Comparison of ENCODE assay signal across 11 cellular contexts in genomic region chr22:17836977-17837742, GRCh38.
A peak's percentile ranks its signal among the peaks of the same experiment; 100 is the strongest.
DNase-seq lines count a peak whose midpoint lies in the region; ATAC-seq lines count a peak whose summit lies in the region.
"Had no signal": no experiment of that assay in that cellular context is flagged by ENCODE, and none has a peak within 500 bp of the region (broad histone marks: within the 10 kb centered on the region; RNA-seq: fewer than 3 reads in every experiment).

No MANE protein-coding gene starts in this region.

- H3K36me3 Mint-ChIP-seq in stimulated activated naive B cell treated with anti-CD40 and anti-IgM and Interleukin-4, amounts not matched to agents 10 μg/mL and 1 μg/mL and 100 μg/mL, for 72 hours, result peaks cover 24 to 38% of the 10 kb centered on the region in 2 donors
- peaks cover 14% of the 10 kb centered on the region for H3K36me3 Mint-ChIP-seq in effector memory CD8-positive, alpha-beta T cell (ENCODE audit: insufficient read depth)
- H3K36me3 Mint-ChIP-seq: activated CD8-positive, alpha-beta memory T cell treated with anti-CD3 and anti-CD28 coated beads, Interleukin-2, amount 10 ng/mL, durations not matched to agents 7 days and 5 days had no signal

- peak overlapping the region; percentile 42 for H3K27ac Mint-ChIP-seq in stimulated activated naive B cell treated with anti-CD40 and anti-IgM and Interleukin-4, amounts not matched to agents 10 μg/mL and 1 μg/mL and 100 μg/mL, for 72 hours
- no peak overlapping the region for H3K27ac Mint-ChIP-seq in effector memory CD8-positive, alpha-beta T cell
- H3K27ac Mint-ChIP-seq: activated CD8-positive, alpha-beta memory T cell treated with anti-CD3 and anti-CD28 coated beads, Interleukin-2, amount 10 ng/mL, durations not matched to agents 7 days and 5 days had no signal

- no peak overlapping the region for H3K4me3 Mint-ChIP-seq in stimulated activated naive B cell treated with anti-CD40 and anti-IgM and Interleukin-4, amounts not matched to agents 10 μg/mL and 1 μg/mL and 100 μg/mL, for 72 hours
- no peak overlapping the region for H3K4me3 Mint-ChIP-seq in effector memory CD8-positive, alpha-beta T cell
- H3K4me3 Mint-ChIP-seq: activated CD8-positive, alpha-beta memory T cell treated with anti-CD3 and anti-CD28 coated beads, Interleukin-2, amount 10 ng/mL, durations not matched to agents 7 days and 5 days had no signal

- H3K27me3 Mint-ChIP-seq in stimulated activated naive B cell treated with anti-CD40 and anti-IgM and Interleukin-4, amounts not matched to agents 10 μg/mL and 1 μg/mL and 100 μg/mL, for 72 hours, result no peaks in the 10 kb centered on the region
- H3K27me3 Mint-ChIP-seq in effector memory CD8-positive, alpha-beta T cell, result no peaks in the 10 kb centered on the region
- H3K27me3 Mint-ChIP-seq: activated CD8-positive, alpha-beta memory T cell treated with anti-CD3 and anti-CD28 coated beads, Interleukin-2, amount 10 ng/mL, durations not matched to agents 7 days and 5 days had no signal

- H3K27ac ChIP-seq in effector memory CD4-positive, alpha-beta T cell (ENCODE audit: insufficient read depth, low read length, poor library complexity, severe bottlenecking), result no peak overlapping the region
- H3K27ac ChIP-seq: adrenal gland had no signal

- H3K9ac ChIP-seq in NT2/D1 (ENCODE audit: insufficient read length, low read depth), result no peak overlapping the region

- H3K4me1 Mint-ChIP-seq in stimulated activated naive B cell treated with anti-CD40 and anti-IgM and Interleukin-4, amounts not matched to agents 10 μg/mL and 1 μg/mL and 100 μg/mL, for 72 hours, result peaks cover 0 to 2% of the 10 kb centered on the region in 2 donors
- H3K4me1 Mint-ChIP-seq in effector memory CD8-positive, alpha-beta T cell (ENCODE audit: low read depth in 2 of 2), result peaks cover under 1 to 4% of the 10 kb centered on the region in 2 donors

- H3K27me3 ChIP-seq in NT2/D1 (ENCODE audit: insufficient read depth, insufficient read length), result no peaks in the 10 kb centered on the region
- no peaks in the 10 kb centered on the region for H3K27me3 ChIP-seq in effector memory CD4-positive, alpha-beta T cell (replicated peaks; ENCODE audit: control insufficient read depth, insufficient read depth, low read length, poor library complexity, severe bottlenecking)
- H3K27me3 ChIP-seq: adrenal gland had no signal

- H3K36me3 ChIP-seq in NT2/D1 (ENCODE audit: insufficient read depth, insufficient read length, low read length), result peaks cover 66% of the 10 kb centered on the region
- H3K36me3 ChIP-seq in effector memory CD4-positive, alpha-beta T cell (ENCODE audit: control insufficient read depth, insufficient read depth, low read length), result peaks cover 6% of the 10 kb centered on the region

- ATAC-seq in stimulated activated naive B cell treated with anti-CD40 and anti-IgM and Interleukin-4, amounts not matched to agents 10 μg/mL and 1 μg/mL and 100 μg/mL, for 72 hours (replicated peaks), result no peak
- ATAC-seq in GM21528 (IDR thresholded peaks at IDR 0.05; ENCODE audit: low FRiP score, unreplicated experiment), result no peak
- ATAC-seq in effector memory CD8-positive, alpha-beta T cell (replicated peaks), result no peak
- ATAC-seq: activated CD8-positive, alpha-beta memory T cell treated with anti-CD3 and anti-CD28 coated beads, Interleukin-2, amount 10 ng/mL, durations not matched to agents 7 days and 5 days had no signal

- no peak overlapping the region for H3K4me3 ChIP-seq in NT2/D1 (ENCODE audit: insufficient read length, low read depth)
- H3K4me3 ChIP-seq in effector memory CD4-positive, alpha-beta T cell (ENCODE audit: insufficient read depth, low read depth, low read length, poor library complexity, severe bottlenecking), result no peak overlapping the region
- H3K4me3 ChIP-seq: adrenal gland had no signal

- DNase-seq in NT2/D1 (ENCODE audit: low read depth, low spot score), result peak; percentile 35
- peak; percentile 53 for DNase-seq in dedifferentiated amniotic fluid mesenchymal stem cell (ENCODE audit: extremely low spot score)
- peak; percentile 57 for DNase-seq in kidney glomerular epithelial cell (lab: John Stamatoyannopoulos, UW)
- DNase-seq in stimulated activated naive B cell treated with anti-CD40 and anti-IgM and Interleukin-4, amounts not matched to agents 10 μg/mL and 1 μg/mL and 100 μg/mL, for 72 hours, result no peak
- no peak for DNase-seq in activated CD8-positive, alpha-beta memory T cell treated with anti-CD3 and anti-CD28 coated beads, Interleukin-2, amount 50 U/mL, for 4 hours
- no peak for DNase-seq in effector memory CD4-positive, alpha-beta T cell
- DNase-seq in effector memory CD8-positive, alpha-beta T cell, result no peak
- DNase-seq: activated CD8-positive, alpha-beta memory T cell treated with anti-CD3 and anti-CD28 coated beads, Interleukin-2, amount 10 ng/mL, durations not matched to agents 7 days and 5 days; adrenal gland; NCI-H187 treated with DMSO at 0.1 percent for 48 hours had no signal

- no peaks in the 10 kb centered on the region for H3K9me3 ChIP-seq in NT2/D1 (ENCODE audit: insufficient read depth, low read length)
- no peaks in the 10 kb centered on the region for H3K9me3 ChIP-seq in effector memory CD4-positive, alpha-beta T cell (ENCODE audit: control insufficient read depth, low read length)
- H3K9me3 ChIP-seq: adrenal gland had no signal

- peaks cover 14% of the 10 kb centered on the region for H3K4me1 ChIP-seq in NT2/D1 (ENCODE audit: insufficient read depth, insufficient read length)
- H3K4me1 ChIP-seq in effector memory CD4-positive, alpha-beta T cell (ENCODE audit: control insufficient read depth, insufficient read depth, low read length, poor library complexity, severe bottlenecking), result no peaks in the 10 kb centered on the region

- no peaks in the 10 kb centered on the region for H3K9me3 Mint-ChIP-seq in stimulated activated naive B cell treated with anti-CD40 and anti-IgM and Interleukin-4, amounts not matched to agents 10 μg/mL and 1 μg/mL and 100 μg/mL, for 72 hours
- H3K9me3 Mint-ChIP-seq in effector memory CD8-positive, alpha-beta T cell, result no peaks in the 10 kb centered on the region

Comparison
In these comparisons a context has a peak if more than half of its experiments do, and no peak if none do; other contexts are left out.
1. DNase-seq: peak in NT2/D1 (single experiment), dedifferentiated amniotic fluid mesenchymal stem cell (single experiment) and kidney glomerular epithelial cell (single experiment); none in stimulated activated naive B cell treated with anti-CD40 and anti-IgM and Interleukin-4, amounts not matched to agents 10 μg/mL and 1 μg/mL and 100 μg/mL, for 72 hours (single experiment), activated CD8-positive, alpha-beta memory T cell treated with anti-CD3 and anti-CD28 coated beads, Interleukin-2, amount 50 U/mL, for 4 hours (single experiment), effector memory CD4-positive, alpha-beta T cell (0 of 3) and effector memory CD8-positive, alpha-beta T cell (0 of 3).